ENCODE assay signal across 8 cellular contexts in genomic region chr2:64989982-64990614, GRCh38. TPM values are rescaled to one million over a fixed set of nuclear protein-coding genes. Genes with fewer than 3 reads are reported as not detected.
DNase-seq lines count a peak whose midpoint lies in the region; ATAC-seq, FAIRE-seq and TF ChIP-seq lines count a peak whose summit lies in the region.

No MANE protein-coding gene starts in this region.

- H3K4me3 ChIP-seq in Loucy (ENCODE audit: low read length, poor library complexity, severe bottlenecking) = peak overlapping the region; percentile 86
- H3K4me3 ChIP-seq in ascending aorta = peak overlapping the region; percentile 99
- peak overlapping the region; percentile 77 to 92 (median 83) for H3K4me3 ChIP-seq in HepG2 (replicated peaks in 1 of 3; ENCODE audit: insufficient read depth in 1 of 3, low read depth in 2 of 3, low read length in 3 of 3)
- H3K4me3 ChIP-seq in tibial artery = peak overlapping the region; percentile 75 to 90

- no peak overlapping the region for H2AFZ ChIP-seq in Loucy (ENCODE audit: low read length)
- H2AFZ ChIP-seq in HepG2 (ENCODE audit: low read length) = no peak overlapping the region

- peak; percentile 3; the same call in 2 of the 3 replicates for ATAC-seq in HepG2
- no peak for ATAC-seq in HG03432 (IDR thresholded peaks at IDR 0.05; ENCODE audit: unreplicated experiment)

- TF ChIP-seq CTCF in Loucy (conservative IDR thresholded peaks at IDR 0.05; ENCODE audit: low read length) (0 out of 2 replicates have a peak, but pooled peaks have one; percentile 14), ascending aorta (IDR thresholded peaks at IDR 0.05) (no peak), HepG2 (CRISPR knock-in tag; IDR thresholded peaks at IDR 0.05) (no peak; the same call in 1 of the 2 replicates), tibial artery (IDR thresholded peaks at IDR 0.05) (no peak)

- no peak for TF ChIP-seq POLR2A in HepG2 (IDR thresholded peaks at IDR 0.05; ENCODE audit: insufficient read depth in 1 of 2, low read depth in 2 of 2, low read length in 2 of 2)

- H4K20me1 ChIP-seq in Loucy (ENCODE audit: insufficient read depth, low read length, poor library complexity, severe bottlenecking) = peaks cover 36% of the 10 kb centered on the region
- 0 out of 2 replicates have a peak, but pooled peaks cover 1% of the 10 kb centered on the region for H4K20me1 ChIP-seq in HepG2 (ENCODE audit: insufficient read depth, low read length)

- H3K9me3 ChIP-seq in Loucy (ENCODE audit: insufficient read depth, low read depth, low read length) (no peaks in the 10 kb centered on the region), ascending aorta (no peaks in the 10 kb centered on the region), HepG2 (ENCODE audit: low read length) (no peaks in the 10 kb centered on the region), tibial artery (no peaks in the 10 kb centered on the region)

- 4% methylated on average over 22 of the region's 35 CpGs for WGBS in HepG2 (ENCODE audit: low lambda C conversion rate)

- H3K79me2 ChIP-seq in Loucy (ENCODE audit: insufficient read depth, low read length) (peaks cover 62% of the 10 kb centered on the region), HepG2 (ENCODE audit: insufficient read depth, low read length) (peaks cover 52% of the 10 kb centered on the region)

- H3K27me3 ChIP-seq in Loucy (ENCODE audit: insufficient read depth, low read length, poor library complexity, severe bottlenecking) = no peaks in the 10 kb centered on the region
- no peaks in the 10 kb centered on the region for H3K27me3 ChIP-seq in ascending aorta
- no peaks in the 10 kb centered on the region; a peak in 1 of 5 replicates for H3K27me3 ChIP-seq in HepG2 (ENCODE audit: control insufficient read depth in 1 of 2, insufficient read depth in 2 of 2, low read length in 2 of 2)
- H3K27me3 ChIP-seq in tibial artery = no peaks in the 10 kb centered on the region

- H3K9ac ChIP-seq in Loucy (ENCODE audit: low read depth, low read length, poor library complexity, severe bottlenecking) (peak overlapping the region; percentile 85), HepG2 (ENCODE audit: insufficient read depth, low read depth, low read length) (peak overlapping the region; percentile 77)

- FAIRE-seq in HepG2 (lab: Jason Lieb, UNC) = no peak

- no peak for TF ChIP-seq RAD21 in HepG2 (CRISPR knock-in tag; IDR thresholded peaks at IDR 0.05)

- POLR2A ChIA-PET in HepG2 (lab: Yijun Ruan, JAX) = interaction anchor here (0.9 to 4.3 kb wide), 6 partner anchors 12 to 68 kb away, joined by 3 to 37 read pairs (median 4); partner anchors contain the start of gene CEP68

- H3K9me2 ChIP-seq in Loucy (replicated peaks; ENCODE audit: low read depth, low read length) = no peaks in the 10 kb centered on the region

- intact Hi-C loops in ascending aorta (cut with DNase I) = loop anchor here (1.0 to 10.0 kb wide), 10 partner anchors 47 to 1445 kb away; partner anchors contain the start of genes CEP68, MEIS1, RAB1A and SERTAD2
- intact Hi-C loops in HepG2 (cut with micrococcal nuclease; ENCODE audit: unreplicated experiment) = loop anchor here (5.0 to 10.0 kb wide), 4 partner anchors 37 to 585 kb away; no protein-coding TSS in a partner anchor
- intact Hi-C loops in tibial artery (cut with DNase I; ENCODE audit: low total_unique reads) = loop anchor here (10.0 kb wide), 1 partner anchor 65 kb away; the partner anchor contains the start of gene CEP68

- no TSS peak for BruUV-seq in HepG2 (replicated peaks; lab: Mats Ljungman, UMichigan)

- peak; percentile 17 to 19 for DNase-seq in NOMO-1 (lab: John Stamatoyannopoulos, UW; ENCODE audit: unreplicated experiment in 2 of 2)
- no peak for DNase-seq in NOMO-1 treated with dmso at 0.1 percent for 144 hours (lab: John Stamatoyannopoulos, UW; ENCODE audit: unreplicated experiment)
- peak in 1 of 2 donors; percentile 66 for DNase-seq in ascending aorta (ENCODE audit: low spot score in 2 of 2)
- peak; percentile 43 for DNase-seq in HepG2 (ENCODE audit: low spot score)
- peak; percentile 23 to 69 for DNase-seq in tibial artery
- DNase-seq in midbrain (lab: John Stamatoyannopoulos, UW) = no peak

- TF ChIP-seq EP300 in HepG2 (IDR thresholded peaks at IDR 0.05; ENCODE audit: low read depth in 2 of 2, low read length in 2 of 2) (no peak), HepG2 (CRISPR knock-in tag; IDR thresholded peaks at IDR 0.05; ENCODE audit: borderline replicate concordance) (no peak)

- H3F3A ChIP-seq in Loucy (ENCODE audit: low read depth) = no peaks in the 10 kb centered on the region

- H3K36me3 ChIP-seq in Loucy (ENCODE audit: insufficient read depth, low read length) (no peaks in the 10 kb centered on the region), ascending aorta (no peaks in the 10 kb centered on the region), HepG2 (replicated peaks in 1 of 2; ENCODE audit: control insufficient read depth in 1 of 2, insufficient read depth in 2 of 2, low read length in 2 of 2) (peaks cover 4 to 14% of the 10 kb centered on the region in 2 experiments; a peak in 3 of 5 replicates), tibial artery (no peaks in the 10 kb centered on the region)

- in situ Hi-C loops in HepG2 (cut with HindIII; ENCODE audit: extremely low pct_ligation_motif_present, low pct_unique_long_range_greater_than_20kb) = loop anchor here (5.0 kb wide), 2 partner anchors 48 to 73 kb away; no protein-coding TSS in a partner anchor

- H3K27ac ChIP-seq in ascending aorta (peak overlapping the region; percentile 97 to 99), HepG2 (ENCODE audit: extremely low read length, insufficient read depth, low read length) (peak overlapping the region; percentile 8), tibial artery (peak overlapping the region; percentile 82 to 94)

- CTCF ChIA-PET in HepG2 (lab: Yijun Ruan, JAX; ENCODE audit: low intra/inter-chr PET ratio, low total read pairs) = interaction anchor here (2.0 kb wide), 1 partner anchor 72 kb away, joined by 10 read pairs; no protein-coding TSS in a partner anchor

- H3K4me2 ChIP-seq in Loucy (ENCODE audit: low read depth, low read length, poor library complexity, severe bottlenecking) (peak overlapping the region; percentile 99), HepG2 (ENCODE audit: low read depth, low read length) (peak overlapping the region; percentile 99)

- H3K4me1 ChIP-seq in Loucy (ENCODE audit: insufficient read depth, low read length, poor library complexity, severe bottlenecking) = peaks cover 69% of the 10 kb centered on the region
- H3K4me1 ChIP-seq in ascending aorta = peaks cover 0 to 31% of the 10 kb centered on the region in 2 donors
- peaks cover 69% of the 10 kb centered on the region for H3K4me1 ChIP-seq in HepG2 (ENCODE audit: insufficient read depth, low read length)
- H3K4me1 ChIP-seq in tibial artery = peaks cover 0 to 52% (median 31%) of the 10 kb centered on the region in 4 donors

TF ChIP-seq in HepG2, 621 proteins besides CTCF, POLR2A, EP300 and RAD21 (continues in another document):
- TF ChIP-seq FOXM1 (CRISPR knock-in tag; IDR thresholded peaks at IDR 0.05) (no peak), PHF20 (CRISPR knock-in tag; IDR thresholded peaks at IDR 0.05) (no peak), ZNF737 (CRISPR knock-in tag; IDR thresholded peaks at IDR 0.05; ENCODE audit: borderline replicate concordance) (0 out of 2 replicates have a peak, but pooled peaks have one; percentile 42), ZNF572 (CRISPR knock-in tag; IDR thresholded peaks at IDR 0.05) (no peak), FOXJ3 (CRISPR knock-in tag; IDR thresholded peaks at IDR 0.05; ENCODE audit: borderline replicate concordance) (no peak), ZNF101 (CRISPR knock-in tag; IDR thresholded peaks at IDR 0.05; ENCODE audit: borderline replicate concordance, low read depth) (no peak), ELK4 (CRISPR knock-in tag; IDR thresholded peaks at IDR 0.05; ENCODE audit: borderline replicate concordance) (no peak), ZBTB1 (CRISPR knock-in tag; IDR thresholded peaks at IDR 0.05; ENCODE audit: borderline replicate concordance) (no peak), KDM1A (CRISPR knock-in tag; IDR thresholded peaks at IDR 0.05) (no peak), TEAD3 (CRISPR knock-in tag; optimal IDR thresholded peaks at IDR 0.05; ENCODE audit: borderline replicate concordance) (peak; percentile 17), ZMAT3 (CRISPR knock-in tag; conservative IDR thresholded peaks at IDR 0.05) (0 out of 2 replicates have a peak, but pooled peaks have one; percentile 18)

RNA-seq across cellular contexts. Expression of gene SLC1A4, which starts 0.9 kb away (rescaled TPM):
- total RNA-seq in ascending aorta = 19.5 TPM
- total RNA-seq in HepG2 (2016; rRNA removed; fragmentation: Illumina TruSeq; extraction: Trizol) = 24.4 and 39.6 TPM in 2 replicates
- total RNA-seq in HepG2 (2016; cell fraction: cytosol; rRNA removed; fragmentation: Illumina TruSeq; extraction: Trizol; ENCODE audit: low read depth) = 7.9 and 8.9 TPM in 2 replicates
- total RNA-seq in HepG2 (2016; cell fraction: insoluble cytoplasmic fraction; rRNA removed; fragmentation: Illumina TruSeq; extraction: Trizol) = 19.9 and 39.6 TPM in 2 replicates
- 15.6 and 16.1 TPM in 2 replicates for total RNA-seq in HepG2 (2016; cell fraction: membrane; rRNA removed; fragmentation: Illumina TruSeq; extraction: Trizol)
- total RNA-seq in HepG2 (2016; cell fraction: nucleus; rRNA removed; fragmentation: Illumina TruSeq; extraction: Trizol) = 34.0 and 41.6 TPM in 2 replicates
- 20.8 and 21.0 TPM in 2 replicates for polyA plus RNA-seq in HepG2 (2011; rRNA removed)
- polyA plus RNA-seq in HepG2 (2011; cell fraction: cytosol; rRNA removed) = 19.0 and 19.8 TPM in 2 replicates
- polyA plus RNA-seq in HepG2 (2011; cell fraction: nucleus; rRNA removed) = 14.2 and 15.7 TPM in 2 replicates
- polyA plus RNA-seq in HepG2 (2012) = 19.0 and 28.6 TPM in 2 replicates
- 4.5 and 6.0 TPM in 2 replicates for polyA plus RNA-seq in HepG2 (2016; cell fraction: cytosol; fragmentation: Illumina TruSeq; extraction: Trizol; ENCODE audit: low read depth)
- 16.3 and 20.1 TPM in 2 replicates for polyA plus RNA-seq in HepG2 (2016; cell fraction: insoluble cytoplasmic fraction; fragmentation: Illumina TruSeq; extraction: Trizol; ENCODE audit: low read depth)
- 11.7 TPM in 2 replicates for polyA plus RNA-seq in HepG2 (2016; cell fraction: membrane; fragmentation: Illumina TruSeq; extraction: Trizol; ENCODE audit: low read depth)
- 47.5 and 51.6 TPM in 2 replicates for polyA plus RNA-seq in HepG2 (2016; cell fraction: nucleus; fragmentation: Illumina TruSeq; extraction: Trizol; ENCODE audit: insufficient read depth, low read depth)
- polyA minus RNA-seq in HepG2 (2011; rRNA and poly(A)+ RNA removed; ENCODE audit: low replicate concordance) = 17.8 and 99.3 TPM in 2 replicates
- polyA minus RNA-seq in HepG2 (2011; cell fraction: cytosol; rRNA and poly(A)+ RNA removed) = 42.1 and 43.6 TPM in 2 replicates
- polyA minus RNA-seq in HepG2 (2011; cell fraction: nucleus; rRNA and poly(A)+ RNA removed) = 21.1 and 24.4 TPM in 2 replicates

Comparison
In these comparisons a context has a peak if more than half of its experiments do, and no peak if none do; other contexts are left out.
1. DNase-seq: peak in NOMO-1 (2 of 2), HepG2 (single experiment) and tibial artery (2 of 2); none in NOMO-1 treated with dmso at 0.1 percent for 144 hours (single experiment) and midbrain (single experiment).
2. H3K27ac ChIP-seq: peak in every context shown above with its lines; median percentile 98 in ascending aorta; 88 in tibial artery; 8 in HepG2.
3. Peak in every context shown above with its lines, with median percentiles within 50 percentile points of each other: H3K4me3 ChIP-seq.